1 cellular context compared by ENCODE assay signal in genomic region chr18:61635901-61636528, GRCh38.
TF ChIP-seq lines count a peak whose summit lies in the region.

No MANE protein-coding gene starts in this region.

TF ChIP-seq in GM23338, 12 proteins besides CTCF, POLR2A, EP300 and RAD21 (continued from another document):
- no peak for TF ChIP-seq ETS1 (IDR thresholded peaks at IDR 0.05)
- TF ChIP-seq STAT1 (IDR thresholded peaks at IDR 0.05; ENCODE audit: unreplicated experiment) = no peak
- no peak for TF ChIP-seq EZH2phosphoT487 (IDR thresholded peaks at IDR 0.05; ENCODE audit: unreplicated experiment)
- no peak for TF ChIP-seq ZNF114 (CRISPR knock-in tag; IDR thresholded peaks at IDR 0.05)
- TF ChIP-seq ZNF331 (CRISPR knock-in tag; IDR thresholded peaks at IDR 0.05; ENCODE audit: low read depth) = no peak
- TF ChIP-seq CREB1 (CRISPR knock-in tag; IDR thresholded peaks at IDR 0.05; ENCODE audit: low read depth) = no peak
TF ChIP-seq in GM23338: peak in this region for 0.
